9 cellular contexts compared by ENCODE assay signal in genomic region chr18:35143615-35144596, GRCh38.
DNase-seq lines count a peak whose midpoint lies in the region; ATAC-seq and TF ChIP-seq lines count a peak whose summit lies in the region.
"Had no signal": no experiment of that assay in that cellular context is flagged by ENCODE, and none has a peak within 500 bp of the region (broad histone marks: within the 10 kb centered on the region; RNA-seq: fewer than 3 reads in every experiment).

No MANE protein-coding gene starts in this region.

- peaks cover 3% of the 10 kb centered on the region for H3K4me1 Mint-ChIP-seq in activated CD4-positive, alpha-beta T cell treated with anti-CD3 and anti-CD28 coated beads, Interleukin-2, amount 10 ng/mL, durations not matched to agents 24 days and 14 days
- H3K4me1 Mint-ChIP-seq in neural crest cell, result peaks cover 5% of the 10 kb centered on the region

- no peaks in the 10 kb centered on the region for H3K9me3 ChIP-seq in fibroblast of lung (ENCODE audit: control insufficient read depth, insufficient read depth, low read depth, low read length)
- H3K9me3 ChIP-seq in effector memory CD4-positive, alpha-beta T cell (ENCODE audit: control insufficient read depth, low read length), result no peaks in the 10 kb centered on the region

- TF ChIP-seq CTCF in fibroblast of lung (conservative IDR thresholded peaks at IDR 0.05 in 1 of 2, IDR thresholded peaks at IDR 0.05 in 1 of 2; ENCODE audit: low read depth in 1 of 2, low read length in 2 of 2), result peak; percentile 87 to 88
- TF ChIP-seq CTCF in neural crest cell (conservative IDR thresholded peaks at IDR 0.05), result peak; percentile 75

- no peak overlapping the region for H3K9ac ChIP-seq in fibroblast of lung (ENCODE audit: insufficient read depth, low read length)
- H3K9ac ChIP-seq: BLaER1 treated with 17β-estradiol and CSF1 and Interleukin-3, amounts not matched to agents 10 nM and 100 nM had no signal

- intact Hi-C loops in activated CD4-positive, alpha-beta T cell treated with anti-CD3 and anti-CD28 coated beads, Interleukin-2, amount 10 ng/mL, durations not matched to agents 24 days and 14 days (cut with micrococcal nuclease), result loop anchor here (1.0 to 5.0 kb wide), 2 partner anchors 117 to 138 kb away; no protein-coding TSS in a partner anchor

- DNase-seq in SIG-M5 treated with dmso at 0.1 percent for 504 hours (lab: John Stamatoyannopoulos, UW; ENCODE audit: unreplicated experiment) (peak; percentile 50), SIG-M5 (lab: John Stamatoyannopoulos, UW) (no peak), NCI-H2171 treated with DMSO at 0.1 percent for 48 hours (lab: John Stamatoyannopoulos, UW) (peak; percentile 58), fibroblast of lung (ENCODE audit: low read depth in 2 of 2) (peak; percentile 43 to 73), neural crest cell (ENCODE audit: low read depth, low spot score) (peak; percentile 49)
- DNase-seq in activated CD4-positive, alpha-beta T cell treated with anti-CD3 and anti-CD28 coated beads, Interleukin-2, amount 10 ng/mL, durations not matched to agents 24 days and 14 days, result peak; percentile 74
- DNase-seq in effector memory CD4-positive, alpha-beta T cell, result no peak

- H3K9me3 Mint-ChIP-seq in activated CD4-positive, alpha-beta T cell treated with anti-CD3 and anti-CD28 coated beads, Interleukin-2, amount 10 ng/mL, durations not matched to agents 24 days and 14 days, result peaks cover 5% of the 10 kb centered on the region
- peaks cover 8% of the 10 kb centered on the region for H3K9me3 Mint-ChIP-seq in neural crest cell

- H3K27ac Mint-ChIP-seq in activated CD4-positive, alpha-beta T cell treated with anti-CD3 and anti-CD28 coated beads, Interleukin-2, amount 10 ng/mL, durations not matched to agents 24 days and 14 days, result no peak overlapping the region
- H3K27ac Mint-ChIP-seq in neural crest cell (ENCODE audit: unreplicated experiment), result no peak overlapping the region

- H3K4me1 ChIP-seq in fibroblast of lung (ENCODE audit: control insufficient read depth, extremely low read depth, insufficient read depth, low read length), result no peaks in the 10 kb centered on the region
- H3K4me1 ChIP-seq in effector memory CD4-positive, alpha-beta T cell (ENCODE audit: control insufficient read depth, insufficient read depth, low read length, poor library complexity, severe bottlenecking), result no peaks in the 10 kb centered on the region

- peaks cover 31% of the 10 kb centered on the region for H3K36me3 Mint-ChIP-seq in activated CD4-positive, alpha-beta T cell treated with anti-CD3 and anti-CD28 coated beads, Interleukin-2, amount 10 ng/mL, durations not matched to agents 24 days and 14 days (ENCODE audit: low read depth)
- H3K36me3 Mint-ChIP-seq in neural crest cell (ENCODE audit: low read depth), result peaks cover 26% of the 10 kb centered on the region

- H3K4me3 Mint-ChIP-seq in activated CD4-positive, alpha-beta T cell treated with anti-CD3 and anti-CD28 coated beads, Interleukin-2, amount 10 ng/mL, durations not matched to agents 24 days and 14 days, result no peak overlapping the region
- no peak overlapping the region for H3K4me3 Mint-ChIP-seq in neural crest cell

- H3K4me3 ChIP-seq in fibroblast of lung (replicated peaks in 1 of 4; ENCODE audit: control extremely low read depth in 1 of 4, insufficient read depth in 1 of 4, low read depth in 3 of 4, low read length in 4 of 4), result no peak overlapping the region
- H3K4me3 ChIP-seq in effector memory CD4-positive, alpha-beta T cell (ENCODE audit: insufficient read depth, low read depth, low read length, poor library complexity, severe bottlenecking), result no peak overlapping the region
- H3K4me3 ChIP-seq: BLaER1 treated with 17β-estradiol and CSF1 and Interleukin-3, amounts not matched to agents 10 nM and 100 nM had no signal

- H2AFZ ChIP-seq in fibroblast of lung (ENCODE audit: low read length), result no peak overlapping the region

- H3K79me2 ChIP-seq in fibroblast of lung (ENCODE audit: control insufficient read depth, insufficient read depth, low read length), result no peaks in the 10 kb centered on the region

- H4K20me1 ChIP-seq in fibroblast of lung (ENCODE audit: control insufficient read depth, extremely low read depth, insufficient read depth, low read length), result no peaks in the 10 kb centered on the region

- H3K36me3 ChIP-seq in fibroblast of lung (ENCODE audit: control insufficient read depth, insufficient read depth, low read length), result no peaks in the 10 kb centered on the region
- H3K36me3 ChIP-seq in effector memory CD4-positive, alpha-beta T cell (ENCODE audit: control insufficient read depth, insufficient read depth, low read length), result peaks cover 16% of the 10 kb centered on the region

- no peak overlapping the region for H3K4me2 ChIP-seq in fibroblast of lung (ENCODE audit: extremely low read depth, insufficient read depth, low read length)

- no peaks in the 10 kb centered on the region for H3K27me3 ChIP-seq in fibroblast of lung (ENCODE audit: control insufficient read depth, insufficient read depth, low read length)
- H3K27me3 ChIP-seq in effector memory CD4-positive, alpha-beta T cell (replicated peaks; ENCODE audit: control insufficient read depth, insufficient read depth, low read length, poor library complexity, severe bottlenecking), result no peaks in the 10 kb centered on the region
- H3K27me3 ChIP-seq: BLaER1 treated with 17β-estradiol and CSF1 and Interleukin-3, amounts not matched to agents 10 nM and 100 nM had no signal

- H3K27ac ChIP-seq in fibroblast of lung (ENCODE audit: insufficient read depth, low read length), result no peak overlapping the region
- H3K27ac ChIP-seq in effector memory CD4-positive, alpha-beta T cell (ENCODE audit: insufficient read depth, low read length, poor library complexity, severe bottlenecking), result no peak overlapping the region
- H3K27ac ChIP-seq: BLaER1 treated with 17β-estradiol and CSF1 and Interleukin-3, amounts not matched to agents 10 nM and 100 nM had no signal

- peak; percentile 72 for ATAC-seq in HG02798 (IDR thresholded peaks at IDR 0.05; ENCODE audit: poor library complexity, unreplicated experiment)

- no peaks in the 10 kb centered on the region for H3K27me3 Mint-ChIP-seq in activated CD4-positive, alpha-beta T cell treated with anti-CD3 and anti-CD28 coated beads, Interleukin-2, amount 10 ng/mL, durations not matched to agents 24 days and 14 days
- H3K27me3 Mint-ChIP-seq in neural crest cell (ENCODE audit: low read depth), result no peaks in the 10 kb centered on the region

Comparison
In these comparisons a context has a peak if more than half of its experiments do, and no peak if none do; other contexts are left out.
1. DNase-seq: peak in SIG-M5 treated with dmso at 0.1 percent for 504 hours (single experiment), NCI-H2171 treated with DMSO at 0.1 percent for 48 hours (single experiment), activated CD4-positive, alpha-beta T cell treated with anti-CD3 and anti-CD28 coated beads, Interleukin-2, amount 10 ng/mL, durations not matched to agents 24 days and 14 days (single experiment), fibroblast of lung (2 of 2) and neural crest cell (single experiment); none in SIG-M5 (single experiment) and effector memory CD4-positive, alpha-beta T cell (0 of 3).